ENCODE assay signal across 9 cellular contexts in genomic region chr2:38443021-38443541, GRCh38.
DNase-seq lines count a peak whose midpoint lies in the region; ATAC-seq, FAIRE-seq and TF ChIP-seq lines count a peak whose summit lies in the region.
"Had no signal": no experiment of that assay in that cellular context is flagged by ENCODE, and none has a peak within 500 bp of the region (broad histone marks: within the 10 kb centered on the region; RNA-seq: fewer than 3 reads in every experiment).

No MANE protein-coding gene starts in this region.

- no peak overlapping the region for H3K27ac ChIP-seq in astrocyte (ENCODE audit: low read depth, low read length)
- H3K27ac ChIP-seq in iPS-20b (ENCODE audit: low read length): no peak overlapping the region
- H3K27ac ChIP-seq in kidney (ENCODE audit: low read depth in 2 of 2, low read length in 2 of 2): no peak overlapping the region

- H3K27me3 ChIP-seq in astrocyte (ENCODE audit: insufficient read depth, low read length) (peaks cover 47% of the 10 kb centered on the region), iPS-20b (ENCODE audit: insufficient read depth, low read length) (no peaks in the 10 kb centered on the region; the same call in 1 of the 2 replicates)

- peaks cover 26% of the 10 kb centered on the region for H3K27me3 Mint-ChIP-seq in astrocyte (ENCODE audit: low read depth, unreplicated experiment)

- H3K4me3 ChIP-seq in astrocyte (ENCODE audit: insufficient read depth, low read depth, low read length) (no peak overlapping the region), iPS-20b (ENCODE audit: low read length) (peak overlapping the region; percentile 6; the same call in 1 of the 2 replicates), kidney (ENCODE audit: low read length in 2 of 2) (no peak overlapping the region)

- H3K4me1 Mint-ChIP-seq in astrocyte (ENCODE audit: low read depth, unreplicated experiment): peaks cover 20% of the 10 kb centered on the region

- H3K36me3 ChIP-seq in astrocyte (ENCODE audit: insufficient read depth, low read length) (no peaks in the 10 kb centered on the region), iPS-20b (ENCODE audit: insufficient read depth, low read depth, low read length) (no peaks in the 10 kb centered on the region), kidney (ENCODE audit: control insufficient read depth in 1 of 2, insufficient read depth in 2 of 2, low read length in 2 of 2) (no peaks in the 10 kb centered on the region)

- no peaks in the 10 kb centered on the region for H4K20me1 ChIP-seq in astrocyte (ENCODE audit: insufficient read depth, low read length)

- H3K9ac ChIP-seq in astrocyte (ENCODE audit: low read length) (no peak overlapping the region), iPS-20b (ENCODE audit: low read depth, low read length) (no peak overlapping the region), kidney (ENCODE audit: low read length in 2 of 2) (no peak overlapping the region)

- H3K9me3 ChIP-seq in astrocyte (ENCODE audit: insufficient read depth, low read depth, low read length) (no peaks in the 10 kb centered on the region), iPS-20b (ENCODE audit: insufficient read depth, low read depth, low read length) (no peaks in the 10 kb centered on the region), kidney (ENCODE audit: control insufficient read depth in 1 of 2, low read length in 2 of 2) (no peaks in the 10 kb centered on the region)

- ATAC-seq in GM19023 (IDR thresholded peaks at IDR 0.05; ENCODE audit: unreplicated experiment): no peak

- peak; percentile 4; the same call in 1 of the 2 replicates for TF ChIP-seq EP300 in Ishikawa (IDR thresholded peaks at IDR 0.05; ENCODE audit: borderline replicate concordance)

- intact Hi-C loops in kidney (cut with DNase I): no loop called here

- no peak overlapping the region for H2AFZ ChIP-seq in astrocyte (ENCODE audit: low read depth, low read length)

- H3K9me3 Mint-ChIP-seq in astrocyte (ENCODE audit: unreplicated experiment): no peaks in the 10 kb centered on the region

- H3K4me1 ChIP-seq in astrocyte (ENCODE audit: insufficient read depth, low read length) (peaks cover 14% of the 10 kb centered on the region), iPS-20b (ENCODE audit: insufficient read depth, low read length) (peaks cover 33% of the 10 kb centered on the region), kidney (ENCODE audit: control insufficient read depth in 1 of 2, insufficient read depth in 1 of 2, low read depth in 1 of 2, low read length in 2 of 2) (peaks cover 0 to 4% of the 10 kb centered on the region in 2 donors)

- no peak overlapping the region for H3K27ac Mint-ChIP-seq in astrocyte (ENCODE audit: unreplicated experiment)

- DNase-seq in astrocyte (ENCODE audit: low read depth): peak; percentile 84
- DNase-seq in superior temporal gyrus (ENCODE audit: extremely low spot score): peak; percentile 53
- no peak for DNase-seq in midbrain (lab: John Stamatoyannopoulos, UW)
- no peak for DNase-seq in kidney
- DNase-seq in SIG-M5 treated with dmso at 0.1 percent for 504 hours (lab: John Stamatoyannopoulos, UW; ENCODE audit: unreplicated experiment): no peak
- DNase-seq: stimulated activated CD4-positive, alpha-beta T cell treated with anti-CD3 and anti-CD28 coated beads, Interleukin-12 subunit alpha, Interleukin-12 subunit beta, amount 100 ng/mL, for 4 hours had no signal

- TF ChIP-seq CTCF in astrocyte (IDR thresholded peaks at IDR 0.05; ENCODE audit: insufficient read depth, low read depth, low read length): no peak
- no peak for TF ChIP-seq CTCF in kidney (IDR thresholded peaks at IDR 0.05; ENCODE audit: borderline replicate concordance, extremely low read depth, insufficient read depth)

- no peaks in the 10 kb centered on the region for H3K36me3 Mint-ChIP-seq in astrocyte (ENCODE audit: low read depth, unreplicated experiment)

- peak overlapping the region; percentile 58 for H3K4me2 ChIP-seq in astrocyte (ENCODE audit: low read length)

- H3K79me2 ChIP-seq in astrocyte (ENCODE audit: insufficient read depth, low read length): no peaks in the 10 kb centered on the region

- no peak overlapping the region for H3K4me3 Mint-ChIP-seq in astrocyte (ENCODE audit: unreplicated experiment)

- FAIRE-seq in astrocyte (lab: Jason Lieb, UNC): no peak
- no peak for FAIRE-seq in kidney (lab: Jason Lieb, UNC)

- TF ChIP-seq RAD21 in Ishikawa (IDR thresholded peaks at IDR 0.05; ENCODE audit: low read depth): no peak

TF ChIP-seq in Ishikawa, 13 proteins besides CTCF, POLR2A, EP300 and RAD21:
- TF ChIP-seq ZBTB7A (IDR thresholded peaks at IDR 0.05; ENCODE audit: low read depth) (0 out of 2 replicates have a peak, but pooled peaks have one; percentile 34), TAF1 (IDR thresholded peaks at IDR 0.05; ENCODE audit: low read depth) (no peak), TEAD4 (IDR thresholded peaks at IDR 0.05) (0 out of 2 replicates have a peak, but pooled peaks have one; percentile 10), FOXM1 (IDR thresholded peaks at IDR 0.05; ENCODE audit: borderline replicate concordance, low read depth) (peak; percentile 30; the same call in 1 of the 2 replicates), NFIC (IDR thresholded peaks at IDR 0.05) (peak; percentile 74), CEBPB (IDR thresholded peaks at IDR 0.05) (no peak), EGR1 (IDR thresholded peaks at IDR 0.05) (no peak), YY1 (IDR thresholded peaks at IDR 0.05; ENCODE audit: low read depth) (no peak), MAX (IDR thresholded peaks at IDR 0.05) (0 out of 2 replicates have a peak, but pooled peaks have one; percentile 13), CREB1 (IDR thresholded peaks at IDR 0.05; ENCODE audit: low read depth) (no peak)
- TF ChIP-seq, protein P1, sequence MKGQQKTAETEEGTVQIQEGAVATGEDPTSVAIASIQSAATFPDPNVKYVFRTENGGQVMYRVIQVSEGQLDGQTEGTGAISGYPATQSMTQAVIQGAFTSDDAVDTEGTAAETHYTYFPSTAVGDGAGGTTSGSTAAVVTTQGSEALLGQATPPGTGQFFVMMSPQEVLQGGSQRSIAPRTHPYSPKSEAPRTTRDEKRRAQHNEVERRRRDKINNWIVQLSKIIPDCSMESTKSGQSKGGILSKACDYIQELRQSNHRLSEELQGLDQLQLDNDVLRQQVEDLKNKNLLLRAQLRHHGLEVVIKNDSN (IDR thresholded peaks at IDR 0.05): no peak

Comparison
In these comparisons a context has a peak if more than half of its experiments do, and no peak if none do; other contexts are left out.
1. DNase-seq: peak in astrocyte (single experiment) and superior temporal gyrus (single experiment); none in midbrain (single experiment), kidney (single experiment) and SIG-M5 treated with dmso at 0.1 percent for 504 hours (single experiment).